In the genomic region with DNA sequence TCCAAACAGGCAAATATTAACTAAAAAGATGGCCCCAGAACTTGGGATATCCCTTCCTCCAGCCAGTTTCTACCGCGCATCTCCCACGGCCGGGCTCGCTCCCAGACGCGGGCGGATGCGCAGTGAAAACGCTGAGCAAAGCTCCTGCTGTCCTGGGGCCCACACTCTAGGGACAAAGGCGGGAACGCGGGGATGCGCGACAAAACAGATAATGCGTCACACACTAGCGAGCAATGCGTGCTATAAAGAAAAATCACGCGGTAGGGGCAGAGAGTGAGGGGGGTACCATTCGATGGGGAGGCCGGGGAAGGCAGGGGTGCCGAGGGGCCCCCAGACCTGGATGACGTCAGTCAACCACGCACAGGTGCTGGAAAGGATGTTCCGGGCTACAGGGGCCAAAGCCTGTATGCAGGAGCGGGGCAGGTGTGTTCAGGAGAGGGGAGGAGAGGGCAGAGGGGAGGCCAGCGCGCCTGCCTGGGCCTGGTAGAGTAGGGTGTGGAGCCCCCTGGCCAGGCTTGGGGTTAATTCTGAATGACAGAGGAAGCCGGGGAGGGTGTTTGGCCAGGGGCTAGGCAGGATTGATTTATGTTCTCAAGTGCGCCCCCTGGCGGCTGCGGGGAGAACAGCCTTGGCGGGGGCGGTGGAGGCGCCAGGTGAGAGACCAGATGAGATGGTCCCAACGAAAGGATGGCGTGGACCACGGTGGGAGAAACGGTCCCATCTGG, we compare ENCODE assay signal across 8 cellular contexts. TPM values are rescaled to one million over a fixed set of nuclear protein-coding genes. Genes with fewer than 3 reads are reported as not detected.
DNase-seq lines count a peak whose midpoint lies in the region; ATAC-seq and TF ChIP-seq lines count a peak whose summit lies in the region.

No MANE protein-coding gene starts in this region.

- no peak overlapping the region for H3K4me3 ChIP-seq in CD4-positive, alpha-beta memory T cell (ENCODE audit: low read length in 2 of 2)
- H3K4me3 ChIP-seq in esophagus muscularis mucosa: no peak overlapping the region

- intact Hi-C loops in CD4-positive, alpha-beta memory T cell (cut with micrococcal nuclease): loop anchor here (2.0 kb wide), 1 partner anchor 15 kb away; a partner anchor contains a TSS
- intact Hi-C loops in esophagus muscularis mucosa (cut with DNase I): loop anchor here (2.0 kb wide), 2 partner anchors 63 to 137 kb away; no protein-coding TSS in a partner anchor
- intact Hi-C loops in sciatic nerve (cut with DNase I): no loop called here

- H3K4me1 Mint-ChIP-seq in CD4-positive, alpha-beta memory T cell: peaks cover 5 to 10% (median 7%) of the 10 kb centered on the region in 4 donors

- peaks cover 8% of the 10 kb centered on the region for H3K4me1 ChIP-seq in CD4-positive, alpha-beta memory T cell (ENCODE audit: insufficient read depth, low read length)
- peaks cover 4 to 9% (median 8%) of the 10 kb centered on the region in 4 donors for H3K4me1 ChIP-seq in esophagus muscularis mucosa

- H3K36me3 Mint-ChIP-seq in CD4-positive, alpha-beta memory T cell: no peaks in the 10 kb centered on the region

- POLR2A ChIA-PET in CD4-positive, alpha-beta memory T cell (lab: Charles Lee; ENCODE audit: partially characterized antibody): interaction anchor here (0.6 to 1.1 kb wide), 2 partner anchors 26 to 677 kb away, joined by 3 read pairs; no protein-coding TSS in a partner anchor

- peak; percentile 74 to 89 (median 77) for TF ChIP-seq CTCF in esophagus muscularis mucosa (IDR thresholded peaks at IDR 0.05)

- 59% methylated on average over 36 of the region's 40 CpGs for WGBS in esophagus muscularis mucosa

- CTCF ChIA-PET in CD4-positive, alpha-beta memory T cell (lab: Charles Lee; ENCODE audit: partially characterized antibody): interaction anchor here (0.8 to 8.6 kb wide), 20 partner anchors 12 to 203 kb away, joined by 3 to 80 read pairs (median 4); no protein-coding TSS in a partner anchor

- H3K27ac ChIP-seq in CD4-positive, alpha-beta memory T cell (ENCODE audit: low read depth, low read length): no peak overlapping the region
- no peak overlapping the region for H3K27ac ChIP-seq in esophagus muscularis mucosa (replicated peaks in 1 of 4)

- TF ChIP-seq POLR2A in esophagus muscularis mucosa (IDR thresholded peaks at IDR 0.05; ENCODE audit: low read depth): no peak

- H3K4me3 Mint-ChIP-seq in CD4-positive, alpha-beta memory T cell: peak overlapping the region in 1 of 8 donors; percentile 31

- H3K27me3 ChIP-seq in CD4-positive, alpha-beta memory T cell (ENCODE audit: insufficient read depth, low read length): no peaks in the 10 kb centered on the region
- H3K27me3 ChIP-seq in esophagus muscularis mucosa: peaks cover 0 to 28% (median 0%) of the 10 kb centered on the region in 4 donors

- TF ChIP-seq EP300 in esophagus muscularis mucosa (IDR thresholded peaks at IDR 0.05): no peak

- peak; percentile 51 for ATAC-seq in sciatic nerve
- no peak for ATAC-seq in HG03378 (IDR thresholded peaks at IDR 0.05; ENCODE audit: unreplicated experiment)
- no peak for ATAC-seq in GM21723 (IDR thresholded peaks at IDR 0.05; ENCODE audit: unreplicated experiment)

- H3K9me3 Mint-ChIP-seq in CD4-positive, alpha-beta memory T cell: no peaks in the 10 kb centered on the region

- no peaks in the 10 kb centered on the region for H3K36me3 ChIP-seq in CD4-positive, alpha-beta memory T cell (ENCODE audit: insufficient read depth, low read length)
- no peaks in the 10 kb centered on the region for H3K36me3 ChIP-seq in esophagus muscularis mucosa

- peaks cover 18 to 26% of the 10 kb centered on the region in 2 donors for H3K27me3 Mint-ChIP-seq in CD4-positive, alpha-beta memory T cell

- H3K27ac Mint-ChIP-seq in CD4-positive, alpha-beta memory T cell: peak overlapping the region in 1 of 7 donors; percentile 57

- DNase-seq in CD4-positive, alpha-beta memory T cell: peak; percentile 58 to 67 (median 63)
- DNase-seq in HUDEP-2 (lab: John Stamatoyannopoulos, UW; ENCODE audit: unreplicated experiment in 76 of 76) (peak in 43 of 76 experiments; percentile 1 to 43 (median 18)), esophagus muscularis mucosa (ENCODE audit: extremely low spot score) (no peak), sciatic nerve (ENCODE audit: low spot score) (no peak), NCI-H146 treated with DMSO at 0.1 percent for 48 hours (lab: John Stamatoyannopoulos, UW; ENCODE audit: unreplicated experiment) (no peak)
- DNase-seq in activated CD8-positive, alpha-beta memory T cell treated with anti-CD3 and anti-CD28 coated beads, Interleukin-2, amount 50 U/mL, for 1 hour (ENCODE audit: extremely low read depth): peak; percentile 29

- no peaks in the 10 kb centered on the region for H3K9me3 ChIP-seq in CD4-positive, alpha-beta memory T cell (ENCODE audit: control insufficient read depth in 1 of 2, low read length in 2 of 2)
- H3K9me3 ChIP-seq in esophagus muscularis mucosa: no peaks in the 10 kb centered on the region

RNA-seq across cellular contexts. Expression of a gene that starts 14.9 kb away (rescaled TPM):
- total RNA-seq in CD4-positive, alpha-beta memory T cell: 10 to 100 TPM; 24.1 to 24.3 TPM
- 10 to 100 TPM; 32.5 to 40.8 TPM for polyA plus RNA-seq in CD4-positive, alpha-beta memory T cell
- 100 to 1,000 TPM in 2 of 4 donors, 10 to 100 TPM in 2; 84.0 to 145 (median 101) TPM for total RNA-seq in esophagus muscularis mucosa
- total RNA-seq in sciatic nerve: 136 TPM

Comparison
In these comparisons a context has a peak if more than half of its experiments do, and no peak if none do; other contexts are left out.
1. DNase-seq: peak in CD4-positive, alpha-beta memory T cell (5 of 5), HUDEP-2 (43 of 76) and activated CD8-positive, alpha-beta memory T cell treated with anti-CD3 and anti-CD28 coated beads, Interleukin-2, amount 50 U/mL, for 1 hour (single experiment); none in esophagus muscularis mucosa (single experiment), sciatic nerve (single experiment) and NCI-H146 treated with DMSO at 0.1 percent for 48 hours (single experiment).